19 cellular contexts compared by ENCODE assay signal in the genomic region with DNA sequence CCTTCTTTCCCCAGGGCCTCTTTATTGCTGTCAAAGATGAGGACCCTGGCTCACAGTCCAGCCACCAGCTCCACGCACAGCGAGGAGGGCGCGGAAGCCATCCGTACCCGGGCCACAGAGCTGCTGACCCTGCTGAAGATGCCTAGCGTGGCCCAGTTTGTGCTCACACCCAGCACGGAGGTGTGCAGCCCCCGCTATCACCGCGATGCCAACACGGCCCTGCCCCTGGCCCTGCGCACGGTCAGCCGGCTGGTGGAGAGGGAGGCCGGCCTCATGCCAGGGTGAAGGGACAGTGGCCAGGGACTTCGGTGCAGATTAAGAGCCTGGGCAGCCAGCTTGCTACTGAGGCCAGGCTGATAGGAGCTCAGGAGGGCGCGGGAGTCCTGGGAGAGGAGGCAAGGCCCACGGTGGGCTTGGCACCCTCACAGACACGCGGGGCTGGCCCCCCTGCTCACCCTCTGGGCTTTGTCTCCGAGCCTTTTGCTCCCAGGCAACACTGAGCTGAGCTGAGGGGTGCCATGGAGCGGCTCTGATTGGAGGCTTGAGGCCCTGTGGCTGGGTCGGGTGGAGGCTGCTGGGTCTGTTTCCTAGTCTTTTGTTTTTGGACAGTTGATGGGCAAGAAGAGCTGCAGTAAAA. TPM values are rescaled to one million over a fixed set of nuclear protein-coding genes. Genes with fewer than 3 reads are reported as not detected.
DNase-seq lines count a peak whose midpoint lies in the region; ATAC-seq and TF ChIP-seq lines count a peak whose summit lies in the region.
"Had no signal": no experiment of that assay in that cellular context is flagged by ENCODE, and none has a peak within 500 bp of the region (broad histone marks: within the 10 kb centered on the region; RNA-seq: fewer than 3 reads in every experiment).

No MANE protein-coding gene starts in this region.

- DNase-seq in BE2C (peak; percentile 8), GM23338 (ENCODE audit: low spot score) (no peak), endodermal cell (peak; percentile 41), natural killer cell (no peak), hepatic stellate cell (ENCODE audit: low spot score) (no peak), SK-N-SH (no peak)
- no peak for DNase-seq in activated CD4-positive, alpha-beta T cell treated with anti-CD3 and anti-CD28 coated beads for 4 hours
- DNase-seq: esophagus squamous epithelium, GF-D8, NCI-H2171, RPMI8226 had no signal

- no peak overlapping the region for H3K27ac ChIP-seq in GM23338 (ENCODE audit: low read depth)
- H3K27ac ChIP-seq in endodermal cell (ENCODE audit: low read depth, low read length) = no peak overlapping the region
- no peak overlapping the region for H3K27ac ChIP-seq in SK-N-SH (ENCODE audit: low read depth in 2 of 2, low read length in 1 of 2)

- H3K9me3 ChIP-seq in BE2C (no peaks in the 10 kb centered on the region), endodermal cell (ENCODE audit: control insufficient read depth, low read length) (peaks cover 5% of the 10 kb centered on the region), SK-N-SH (no peaks in the 10 kb centered on the region)
- H3K9me3 ChIP-seq: esophagus squamous epithelium, gastrocnemius medialis, HAP-1, suprapubic skin had no signal

- H3K4me1 Mint-ChIP-seq in GM23338 (peaks cover 13% of the 10 kb centered on the region), endodermal cell (no peaks in the 10 kb centered on the region), natural killer cell (peaks cover 11 to 14% of the 10 kb centered on the region in 2 donors)
- H3K4me1 Mint-ChIP-seq: central memory CD8-positive, alpha-beta T cell had no signal

- CTCF ChIA-PET in SK-N-SH (lab: Yijun Ruan, JAX) = interaction anchor here (1.0 to 5.2 kb wide), 8 partner anchors 9 to 294 kb away, joined by 4 to 31 read pairs (median 5); a partner anchor contains a TSS

- 93 to 94% methylated on average over 25 of the region's 25 CpGs for WGBS in endodermal cell (ENCODE audit: insufficient coverage in 1 of 2, insufficient read length in 1 of 2), 2 experiments
- WGBS in SK-N-SH (ENCODE audit: low lambda C conversion rate) = 96% methylated on average over 23 of the region's 25 CpGs

- no peaks in the 10 kb centered on the region for H3K79me2 ChIP-seq in GM23338 (replicated peaks; ENCODE audit: insufficient read depth)
- no peaks in the 10 kb centered on the region for H3K79me2 ChIP-seq in SK-N-SH (ENCODE audit: insufficient read depth)

- H3K9me2 ChIP-seq in GM23338 (ENCODE audit: insufficient read depth) (no peaks in the 10 kb centered on the region), SK-N-SH (no peaks in the 10 kb centered on the region)

- no peak for TF ChIP-seq RAD21 in SK-N-SH (IDR thresholded peaks at IDR 0.05; ENCODE audit: low read length)

- no peak overlapping the region for H3K4me3 ChIP-seq in BE2C (ENCODE audit: low read depth, low read length)
- no peak overlapping the region for H3K4me3 ChIP-seq in GM23338
- H3K4me3 ChIP-seq in endodermal cell (ENCODE audit: low read length) = no peak overlapping the region
- no peak overlapping the region for H3K4me3 ChIP-seq in SK-N-SH (ENCODE audit: low read depth in 2 of 2, low read length in 1 of 2)
- H3K4me3 ChIP-seq: HAP-1 had no signal

- H3K4me3 Mint-ChIP-seq in GM23338 (peak overlapping the region; percentile 12; the same call in 1 of the 3 replicates), endodermal cell (no peak overlapping the region), natural killer cell (peak overlapping the region; percentile 70)
- H3K4me3 Mint-ChIP-seq: activated CD4-positive, alpha-beta memory T cell treated with anti-CD3 and anti-CD28 coated beads, Interleukin-2, amount 10 ng/mL, durations not matched to agents 7 days and 5 days; CD8-positive, alpha-beta T cell; central memory CD8-positive, alpha-beta T cell had no signal

- H3K4me2 ChIP-seq in GM23338 = no peak overlapping the region
- no peak overlapping the region for H3K4me2 ChIP-seq in SK-N-SH

- TF ChIP-seq CTCF in BE2C (IDR thresholded peaks at IDR 0.05; ENCODE audit: low read depth, low read length) = no peak
- no peak for TF ChIP-seq CTCF in GM23338 (conservative IDR thresholded peaks at IDR 0.05; ENCODE audit: low read depth in 2 of 2)
- TF ChIP-seq CTCF in endodermal cell (conservative IDR thresholded peaks at IDR 0.05) = no peak
- TF ChIP-seq CTCF in natural killer cell (IDR thresholded peaks at IDR 0.05) = no peak
- no peak for TF ChIP-seq CTCF in SK-N-SH (IDR thresholded peaks at IDR 0.05)

- peaks cover 11% of the 10 kb centered on the region for H3K36me3 Mint-ChIP-seq in GM23338 (ENCODE audit: low read depth)
- H3K36me3 Mint-ChIP-seq in endodermal cell (ENCODE audit: low read depth) = peaks cover 39% of the 10 kb centered on the region
- no peaks in the 10 kb centered on the region for H3K36me3 Mint-ChIP-seq in natural killer cell

- H3K27me3 Mint-ChIP-seq in GM23338 (ENCODE audit: insufficient read depth, low read depth, poor library complexity) (peaks cover 11% of the 10 kb centered on the region), endodermal cell (ENCODE audit: insufficient read depth) (no peaks in the 10 kb centered on the region), natural killer cell (ENCODE audit: low read depth in 2 of 2) (no peaks in the 10 kb centered on the region)
- H3K27me3 Mint-ChIP-seq: activated CD4-positive, alpha-beta memory T cell treated with anti-CD3 and anti-CD28 coated beads, Interleukin-2, amount 10 ng/mL, durations not matched to agents 7 days and 5 days; central memory CD8-positive, alpha-beta T cell; naive thymus-derived CD4-positive, alpha-beta T cell had no signal

- ATAC-seq in GM23338 (no peak), natural killer cell (no peak), HG02885 (IDR thresholded peaks at IDR 0.05; ENCODE audit: poor library complexity, unreplicated experiment) (no peak)

- no peak for TF ChIP-seq EP300 in SK-N-SH (IDR thresholded peaks at IDR 0.05; ENCODE audit: borderline replicate concordance in 1 of 2, low read depth in 1 of 2, low read length in 1 of 2)

- H3K36me3 ChIP-seq in BE2C (peaks cover 7% of the 10 kb centered on the region; the same call in 1 of the 2 replicates), GM23338 (ENCODE audit: insufficient read depth) (no peaks in the 10 kb centered on the region; the same call in 1 of the 2 replicates), endodermal cell (ENCODE audit: control insufficient read depth, insufficient read depth, low read length) (peaks cover 32% of the 10 kb centered on the region), SK-N-SH (replicated peaks in 1 of 2; ENCODE audit: control insufficient read depth in 1 of 2, insufficient read depth in 2 of 2, low read length in 1 of 2) (peaks cover 21 to 57% of the 10 kb centered on the region in 2 experiments)

- no peaks in the 10 kb centered on the region for H3K4me1 ChIP-seq in BE2C
- H3K4me1 ChIP-seq in GM23338 (ENCODE audit: insufficient read depth) = peaks cover 6% of the 10 kb centered on the region
- H3K4me1 ChIP-seq in endodermal cell (ENCODE audit: control insufficient read depth, insufficient read depth, low read length) = no peaks in the 10 kb centered on the region
- H3K4me1 ChIP-seq in SK-N-SH (ENCODE audit: control insufficient read depth in 1 of 2, insufficient read depth in 2 of 2, low read depth in 1 of 2, low read length in 1 of 2) = no peaks in the 10 kb centered on the region
- H3K4me1 ChIP-seq: gastrocnemius medialis, HAP-1 had no signal

- intact Hi-C loops in natural killer cell (cut with micrococcal nuclease) = no loop called here

- H3K9me3 Mint-ChIP-seq in GM23338 = no peaks in the 10 kb centered on the region; the same call in 2 of the 3 replicates
- peaks cover 13% of the 10 kb centered on the region for H3K9me3 Mint-ChIP-seq in endodermal cell
- H3K9me3 Mint-ChIP-seq in natural killer cell = no peaks in the 10 kb centered on the region
- H3K9me3 Mint-ChIP-seq: activated CD4-positive, alpha-beta memory T cell treated with anti-CD3 and anti-CD28 coated beads, Interleukin-2, amount 10 ng/mL, durations not matched to agents 7 days and 5 days; central memory CD8-positive, alpha-beta T cell had no signal

- no peaks in the 10 kb centered on the region for H3F3A ChIP-seq in GM23338 (replicated peaks; ENCODE audit: low read depth)
- H3F3A ChIP-seq in SK-N-SH (replicated peaks; ENCODE audit: insufficient read depth) = no peaks in the 10 kb centered on the region

- H2AFZ ChIP-seq in GM23338 = no peak overlapping the region
- H2AFZ ChIP-seq in SK-N-SH (ENCODE audit: low read depth) = no peak overlapping the region

- POLR2A ChIA-PET in SK-N-SH (lab: Yijun Ruan, JAX) = no interaction called here

- H3K9ac ChIP-seq in endodermal cell (ENCODE audit: extremely low read depth, low read length, poor library complexity, severe bottlenecking) (no peak overlapping the region), SK-N-SH (no peak overlapping the region)

- no peak overlapping the region for H3K27ac Mint-ChIP-seq in GM23338
- no peak overlapping the region for H3K27ac Mint-ChIP-seq in endodermal cell
- H3K27ac Mint-ChIP-seq in natural killer cell = peak overlapping the region in 1 of 2 donors; percentile 24
- H3K27ac Mint-ChIP-seq: activated CD4-positive, alpha-beta memory T cell treated with anti-CD3 and anti-CD28 coated beads, Interleukin-2, amount 10 ng/mL, durations not matched to agents 7 days and 5 days; CD8-positive, alpha-beta T cell had no signal

- H3K27me3 ChIP-seq in BE2C (no peaks in the 10 kb centered on the region), GM23338 (ENCODE audit: insufficient read depth) (no peaks in the 10 kb centered on the region), endodermal cell (ENCODE audit: control insufficient read depth, insufficient read depth, low read length, poor library complexity, severe bottlenecking) (no peaks in the 10 kb centered on the region), SK-N-SH (ENCODE audit: insufficient read depth) (no peaks in the 10 kb centered on the region)
- H3K27me3 ChIP-seq: esophagus squamous epithelium, gastrocnemius medialis, suprapubic skin had no signal

- no peaks in the 10 kb centered on the region for H4K20me1 ChIP-seq in GM23338 (replicated peaks; ENCODE audit: insufficient read depth)
- no peaks in the 10 kb centered on the region for H4K20me1 ChIP-seq in SK-N-SH (ENCODE audit: insufficient read depth)

TF ChIP-seq in GM23338, 12 proteins besides CTCF, POLR2A, EP300 and RAD21 (continues in another document):
- TF ChIP-seq ZNF114 (CRISPR knock-in tag; IDR thresholded peaks at IDR 0.05) = no peak
- no peak for TF ChIP-seq JUNB (IDR thresholded peaks at IDR 0.05; ENCODE audit: unreplicated experiment)

TF ChIP-seq in SK-N-SH, 30 proteins besides CTCF, POLR2A, EP300 and RAD21 (continues in another document):
- TF ChIP-seq CHD2 (IDR thresholded peaks at IDR 0.05; ENCODE audit: low read length, partially characterized antibody) (no peak), ELF1 (IDR thresholded peaks at IDR 0.05) (no peak)

RNA-seq across cellular contexts. Expression of a gene that starts 15.8 kb away (rescaled TPM):
- polyA plus RNA-seq in BE2C (2012; ENCODE audit: insufficient read depth, insufficient read length, low read depth) = 37.9 TPM
- 28.8 and 31.2 TPM in 2 replicates for total RNA-seq in GM23338 (2014; rRNA removed; shearing (Covaris generic))
- polyA plus RNA-seq in GM23338 (2016; fragmentation: Nextera tagmentation; extraction: Ambion mirVana) = 16.3 and 16.4 TPM in 2 replicates
- 10 to 100 TPM; 31.0 to 34.7 TPM for total RNA-seq in endodermal cell
- polyA plus RNA-seq in endodermal cell (2013, experiment 1 of 2) = 13.7 TPM
- 13.7 TPM for polyA plus RNA-seq in endodermal cell (2013, experiment 2 of 2)
- 100 to 1,000 TPM; 140 to 156 (median 143) TPM for total RNA-seq in natural killer cell
- 29.5 and 36.7 TPM in 2 replicates for polyA plus RNA-seq in SK-N-SH (2012; rRNA removed)
- polyA plus RNA-seq in SK-N-SH (2012; cell fraction: cytosol; rRNA removed) = 5.5 and 11.0 TPM in 2 replicates
- 159 and 241 TPM in 2 replicates for polyA plus RNA-seq in SK-N-SH (2012; cell fraction: nucleus; rRNA removed)

Comparison
In these comparisons a context has a peak if more than half of its experiments do, and no peak if none do; other contexts are left out.
1. DNase-seq: peak in BE2C (single experiment) and endodermal cell (single experiment); none in GM23338 (single experiment), natural killer cell (single experiment), activated CD4-positive, alpha-beta T cell treated with anti-CD3 and anti-CD28 coated beads for 4 hours (0 of 2), hepatic stellate cell (single experiment) and SK-N-SH (single experiment).